ENCODE assay signal across 1 cellular context in genomic region chr13:30924321-30924720, GRCh38.
TF ChIP-seq lines count a peak whose summit lies in the region.

No MANE protein-coding gene starts in this region.

TF ChIP-seq in IMR-90, 13 proteins besides CTCF, POLR2A, EP300 and RAD21:
- TF ChIP-seq MAFK (IDR thresholded peaks at IDR 0.05; ENCODE audit: low read depth, low read length) (no peak), MAZ (IDR thresholded peaks at IDR 0.05; ENCODE audit: borderline replicate concordance, low read depth, low read length) (no peak), CEBPB (IDR thresholded peaks at IDR 0.05; ENCODE audit: low read depth, low read length) (no peak), CHD1 (IDR thresholded peaks at IDR 0.05; ENCODE audit: low read depth, low read length) (no peak), USF2 (IDR thresholded peaks at IDR 0.05; ENCODE audit: low read depth, low read length) (no peak), MXI1 (IDR thresholded peaks at IDR 0.05; ENCODE audit: borderline replicate concordance, low read depth, low read length) (no peak), FOS (IDR thresholded peaks at IDR 0.05; ENCODE audit: low read depth, low read length) (no peak), ELK1 (IDR thresholded peaks at IDR 0.05; ENCODE audit: borderline replicate concordance, low read depth, low read length) (no peak), SMC3 (IDR thresholded peaks at IDR 0.05; ENCODE audit: low read depth, low read length) (no peak), NFE2L2 (IDR thresholded peaks at IDR 0.05; ENCODE audit: low read depth, low read length) (no peak), RFX5 (IDR thresholded peaks at IDR 0.05; ENCODE audit: low read depth, low read length) (no peak)
